1 cellular context compared by ENCODE assay signal in the genomic region with DNA sequence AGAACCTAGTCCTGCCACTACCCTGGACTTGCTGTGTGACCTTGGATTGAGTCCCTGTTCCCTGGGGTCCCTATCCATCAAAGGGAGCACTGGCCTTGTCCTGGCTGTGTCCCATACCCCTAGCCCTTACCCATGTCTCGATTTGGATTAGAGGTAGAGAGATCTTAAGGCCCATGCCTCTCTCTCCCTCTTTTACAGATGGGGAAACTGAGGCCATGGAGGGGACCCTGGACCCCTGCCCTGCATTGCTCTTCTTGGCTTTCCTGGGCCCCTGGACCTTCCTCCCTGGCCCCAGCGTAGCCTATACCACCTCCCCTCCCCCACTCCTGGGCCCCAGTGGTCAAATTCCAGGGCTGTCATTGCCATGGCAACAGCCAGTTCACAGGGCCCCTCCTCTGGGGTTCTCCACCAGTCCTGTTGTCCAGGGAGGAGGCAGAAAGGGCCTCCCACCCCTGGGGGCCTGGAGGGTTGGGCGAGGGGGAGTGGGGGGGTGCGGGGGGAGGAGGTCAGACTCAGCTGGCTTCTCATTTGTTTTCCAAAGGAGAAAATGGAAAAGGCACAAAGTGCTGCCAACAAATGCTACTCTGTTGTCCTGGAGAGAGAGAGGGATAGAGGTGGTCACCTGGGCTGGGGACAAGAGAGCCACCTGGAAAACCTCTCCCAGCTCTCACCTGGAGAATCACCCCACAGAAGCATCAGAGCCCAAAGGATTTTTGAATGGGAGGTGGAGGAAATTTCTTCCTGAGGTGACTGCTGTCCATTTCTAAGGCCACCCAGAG.
TF ChIP-seq lines count a peak whose summit lies in the region.

No MANE protein-coding gene starts in this region.

TF ChIP-seq in HepG2, 621 proteins besides CTCF, POLR2A, EP300 and RAD21 (continued from another document and continues in another):
- TF ChIP-seq, protein P1, sequence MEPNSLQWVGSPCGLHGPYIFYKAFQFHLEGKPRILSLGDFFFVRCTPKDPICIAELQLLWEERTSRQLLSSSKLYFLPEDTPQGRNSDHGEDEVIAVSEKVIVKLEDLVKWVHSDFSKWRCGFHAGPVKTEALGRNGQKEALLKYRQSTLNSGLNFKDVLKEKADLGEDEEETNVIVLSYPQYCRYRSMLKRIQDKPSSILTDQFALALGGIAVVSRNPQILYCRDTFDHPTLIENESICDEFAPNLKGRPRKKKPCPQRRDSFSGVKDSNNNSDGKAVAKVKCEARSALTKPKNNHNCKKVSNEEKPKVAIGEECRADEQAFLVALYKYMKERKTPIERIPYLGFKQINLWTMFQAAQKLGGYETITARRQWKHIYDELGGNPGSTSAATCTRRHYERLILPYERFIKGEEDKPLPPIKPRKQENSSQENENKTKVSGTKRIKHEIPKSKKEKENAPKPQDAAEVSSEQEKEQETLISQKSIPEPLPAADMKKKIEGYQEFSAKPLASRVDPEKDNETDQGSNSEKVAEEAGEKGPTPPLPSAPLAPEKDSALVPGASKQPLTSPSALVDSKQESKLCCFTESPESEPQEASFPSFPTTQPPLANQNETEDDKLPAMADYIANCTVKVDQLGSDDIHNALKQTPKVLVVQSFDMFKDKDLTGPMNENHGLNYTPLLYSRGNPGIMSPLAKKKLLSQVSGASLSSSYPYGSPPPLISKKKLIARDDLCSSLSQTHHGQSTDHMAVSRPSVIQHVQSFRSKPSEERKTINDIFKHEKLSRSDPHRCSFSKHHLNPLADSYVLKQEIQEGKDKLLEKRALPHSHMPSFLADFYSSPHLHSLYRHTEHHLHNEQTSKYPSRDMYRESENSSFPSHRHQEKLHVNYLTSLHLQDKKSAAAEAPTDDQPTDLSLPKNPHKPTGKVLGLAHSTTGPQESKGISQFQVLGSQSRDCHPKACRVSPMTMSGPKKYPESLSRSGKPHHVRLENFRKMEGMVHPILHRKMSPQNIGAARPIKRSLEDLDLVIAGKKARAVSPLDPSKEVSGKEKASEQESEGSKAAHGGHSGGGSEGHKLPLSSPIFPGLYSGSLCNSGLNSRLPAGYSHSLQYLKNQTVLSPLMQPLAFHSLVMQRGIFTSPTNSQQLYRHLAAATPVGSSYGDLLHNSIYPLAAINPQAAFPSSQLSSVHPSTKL (CRISPR knock-in tag; IDR thresholded peaks at IDR 0.05) = peak; percentile 69
- TF ChIP-seq TCF12 (IDR thresholded peaks at IDR 0.05) (no peak), TCF12 (CRISPR knock-in tag; IDR thresholded peaks at IDR 0.05) (no peak), ZFP36L2 (CRISPR knock-in tag; IDR thresholded peaks at IDR 0.05) (no peak), ZSCAN21 (CRISPR knock-in tag; IDR thresholded peaks at IDR 0.05; ENCODE audit: borderline replicate concordance) (peak; percentile 65; the same call in 1 of the 2 replicates), ZNF776 (CRISPR knock-in tag; IDR thresholded peaks at IDR 0.05) (no peak), ZNF703 (CRISPR knock-in tag; IDR thresholded peaks at IDR 0.05; ENCODE audit: borderline replicate concordance) (no peak), ZNF138 (CRISPR knock-in tag; IDR thresholded peaks at IDR 0.05; ENCODE audit: low read depth) (no peak), THAP11 (CRISPR knock-in tag; IDR thresholded peaks at IDR 0.05) (peak; percentile 57), ZNF7 (CRISPR knock-in tag; IDR thresholded peaks at IDR 0.05) (no peak), ZSCAN25 (CRISPR knock-in tag; IDR thresholded peaks at IDR 0.05) (peak; percentile 44; the same call in 1 of the 2 replicates), SIN3B (IDR thresholded peaks at IDR 0.05; ENCODE audit: low read length) (no peak), SAP130 (CRISPR knock-in tag; IDR thresholded peaks at IDR 0.05; ENCODE audit: low read depth) (peak; percentile 78), SIX4 (CRISPR knock-in tag; IDR thresholded peaks at IDR 0.05) (peak; percentile 64; the same call in 1 of the 2 replicates), PHF21A (CRISPR knock-in tag; IDR thresholded peaks at IDR 0.05) (peak; percentile 76), FOXP1 (IDR thresholded peaks at IDR 0.05) (no peak), FOXP1 (CRISPR knock-in tag; IDR thresholded peaks at IDR 0.05) (no peak), ZMAT3 (CRISPR knock-in tag; conservative IDR thresholded peaks at IDR 0.05) (0 out of 2 replicates have a peak, but pooled peaks have one; percentile 21), CREB1 (IDR thresholded peaks at IDR 0.05) (no peak), CREB1 (CRISPR knock-in tag; IDR thresholded peaks at IDR 0.05) (no peak), ATF7 (IDR thresholded peaks at IDR 0.05) (no peak), ATF7 (CRISPR knock-in tag; IDR thresholded peaks at IDR 0.05) (0 out of 2 replicates have a peak, but pooled peaks have one; percentile 17), SP4 (CRISPR knock-in tag; IDR thresholded peaks at IDR 0.05) (0 out of 2 replicates have a peak, but pooled peaks have one; percentile 44), NAIF1 (CRISPR knock-in tag; IDR thresholded peaks at IDR 0.05; ENCODE audit: borderline replicate concordance) (no peak), ZFP82 (CRISPR knock-in tag; IDR thresholded peaks at IDR 0.05; ENCODE audit: borderline replicate concordance) (peak; percentile 54), CHD4 (IDR thresholded peaks at IDR 0.05; ENCODE audit: borderline replicate concordance, low read length) (peak; percentile 45; the same call in 1 of the 2 replicates), ZNF660 (CRISPR knock-in tag; IDR thresholded peaks at IDR 0.05; ENCODE audit: borderline replicate concordance, low read depth) (no peak), ZC3H4 (CRISPR knock-in tag; IDR thresholded peaks at IDR 0.05; ENCODE audit: borderline replicate concordance) (no peak), TBL1XR1 (IDR thresholded peaks at IDR 0.05; ENCODE audit: borderline replicate concordance, low read length, partially characterized antibody) (peak; percentile 12), SP1 (IDR thresholded peaks at IDR 0.05) (no peak), SP1 (CRISPR knock-in tag; IDR thresholded peaks at IDR 0.05) (no peak; the same call in 1 of the 2 replicates), HDAC1 (CRISPR knock-in tag; IDR thresholded peaks at IDR 0.05) (peak; percentile 86), DPF2 (CRISPR knock-in tag; IDR thresholded peaks at IDR 0.05; ENCODE audit: borderline replicate concordance, low read depth) (peak; percentile 76; the same call in 1 of the 2 replicates)
- TF ChIP-seq, protein P2, sequence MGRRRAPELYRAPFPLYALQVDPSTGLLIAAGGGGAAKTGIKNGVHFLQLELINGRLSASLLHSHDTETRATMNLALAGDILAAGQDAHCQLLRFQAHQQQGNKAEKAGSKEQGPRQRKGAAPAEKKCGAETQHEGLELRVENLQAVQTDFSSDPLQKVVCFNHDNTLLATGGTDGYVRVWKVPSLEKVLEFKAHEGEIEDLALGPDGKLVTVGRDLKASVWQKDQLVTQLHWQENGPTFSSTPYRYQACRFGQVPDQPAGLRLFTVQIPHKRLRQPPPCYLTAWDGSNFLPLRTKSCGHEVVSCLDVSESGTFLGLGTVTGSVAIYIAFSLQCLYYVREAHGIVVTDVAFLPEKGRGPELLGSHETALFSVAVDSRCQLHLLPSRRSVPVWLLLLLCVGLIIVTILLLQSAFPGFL (CRISPR knock-in tag; IDR thresholded peaks at IDR 0.05) = no peak
- TF ChIP-seq, protein P3, sequence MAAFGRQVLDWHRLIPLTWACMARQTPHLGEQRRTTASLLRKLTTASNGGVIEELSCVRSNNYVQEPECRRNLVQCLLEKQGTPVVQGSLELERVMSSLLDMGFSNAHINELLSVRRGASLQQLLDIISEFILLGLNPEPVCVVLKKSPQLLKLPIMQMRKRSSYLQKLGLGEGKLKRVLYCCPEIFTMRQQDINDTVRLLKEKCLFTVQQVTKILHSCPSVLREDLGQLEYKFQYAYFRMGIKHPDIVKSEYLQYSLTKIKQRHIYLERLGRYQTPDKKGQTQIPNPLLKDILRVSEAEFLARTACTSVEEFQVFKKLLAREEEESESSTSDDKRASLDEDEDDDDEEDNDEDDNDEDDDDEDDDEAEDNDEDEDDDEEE (CRISPR knock-in tag; IDR thresholded peaks at IDR 0.05) = peak; percentile 83
- TF ChIP-seq, protein P4, sequence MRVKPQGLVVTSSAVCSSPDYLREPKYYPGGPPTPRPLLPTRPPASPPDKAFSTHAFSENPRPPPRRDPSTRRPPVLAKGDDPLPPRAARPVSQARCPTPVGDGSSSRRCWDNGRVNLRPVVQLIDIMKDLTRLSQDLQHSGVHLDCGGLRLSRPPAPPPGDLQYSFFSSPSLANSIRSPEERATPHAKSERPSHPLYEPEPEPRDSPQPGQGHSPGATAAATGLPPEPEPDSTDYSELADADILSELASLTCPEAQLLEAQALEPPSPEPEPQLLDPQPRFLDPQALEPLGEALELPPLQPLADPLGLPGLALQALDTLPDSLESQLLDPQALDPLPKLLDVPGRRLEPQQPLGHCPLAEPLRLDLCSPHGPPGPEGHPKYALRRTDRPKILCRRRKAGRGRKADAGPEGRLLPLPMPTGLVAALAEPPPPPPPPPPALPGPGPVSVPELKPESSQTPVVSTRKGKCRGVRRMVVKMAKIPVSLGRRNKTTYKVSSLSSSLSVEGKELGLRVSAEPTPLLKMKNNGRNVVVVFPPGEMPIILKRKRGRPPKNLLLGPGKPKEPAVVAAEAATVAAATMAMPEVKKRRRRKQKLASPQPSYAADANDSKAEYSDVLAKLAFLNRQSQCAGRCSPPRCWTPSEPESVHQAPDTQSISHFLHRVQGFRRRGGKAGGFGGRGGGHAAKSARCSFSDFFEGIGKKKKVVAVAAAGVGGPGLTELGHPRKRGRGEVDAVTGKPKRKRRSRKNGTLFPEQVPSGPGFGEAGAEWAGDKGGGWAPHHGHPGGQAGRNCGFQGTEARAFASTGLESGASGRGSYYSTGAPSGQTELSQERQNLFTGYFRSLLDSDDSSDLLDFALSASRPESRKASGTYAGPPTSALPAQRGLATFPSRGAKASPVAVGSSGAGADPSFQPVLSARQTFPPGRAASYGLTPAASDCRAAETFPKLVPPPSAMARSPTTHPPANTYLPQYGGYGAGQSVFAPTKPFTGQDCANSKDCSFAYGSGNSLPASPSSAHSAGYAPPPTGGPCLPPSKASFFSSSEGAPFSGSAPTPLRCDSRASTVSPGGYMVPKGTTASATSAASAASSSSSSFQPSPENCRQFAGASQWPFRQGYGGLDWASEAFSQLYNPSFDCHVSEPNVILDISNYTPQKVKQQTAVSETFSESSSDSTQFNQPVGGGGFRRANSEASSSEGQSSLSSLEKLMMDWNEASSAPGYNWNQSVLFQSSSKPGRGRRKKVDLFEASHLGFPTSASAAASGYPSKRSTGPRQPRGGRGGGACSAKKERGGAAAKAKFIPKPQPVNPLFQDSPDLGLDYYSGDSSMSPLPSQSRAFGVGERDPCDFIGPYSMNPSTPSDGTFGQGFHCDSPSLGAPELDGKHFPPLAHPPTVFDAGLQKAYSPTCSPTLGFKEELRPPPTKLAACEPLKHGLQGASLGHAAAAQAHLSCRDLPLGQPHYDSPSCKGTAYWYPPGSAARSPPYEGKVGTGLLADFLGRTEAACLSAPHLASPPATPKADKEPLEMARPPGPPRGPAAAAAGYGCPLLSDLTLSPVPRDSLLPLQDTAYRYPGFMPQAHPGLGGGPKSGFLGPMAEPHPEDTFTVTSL (CRISPR knock-in tag; IDR thresholded peaks at IDR 0.05; ENCODE audit: borderline replicate concordance) = peak; percentile 71; the same call in 1 of the 2 replicates
- TF ChIP-seq, protein P5, sequence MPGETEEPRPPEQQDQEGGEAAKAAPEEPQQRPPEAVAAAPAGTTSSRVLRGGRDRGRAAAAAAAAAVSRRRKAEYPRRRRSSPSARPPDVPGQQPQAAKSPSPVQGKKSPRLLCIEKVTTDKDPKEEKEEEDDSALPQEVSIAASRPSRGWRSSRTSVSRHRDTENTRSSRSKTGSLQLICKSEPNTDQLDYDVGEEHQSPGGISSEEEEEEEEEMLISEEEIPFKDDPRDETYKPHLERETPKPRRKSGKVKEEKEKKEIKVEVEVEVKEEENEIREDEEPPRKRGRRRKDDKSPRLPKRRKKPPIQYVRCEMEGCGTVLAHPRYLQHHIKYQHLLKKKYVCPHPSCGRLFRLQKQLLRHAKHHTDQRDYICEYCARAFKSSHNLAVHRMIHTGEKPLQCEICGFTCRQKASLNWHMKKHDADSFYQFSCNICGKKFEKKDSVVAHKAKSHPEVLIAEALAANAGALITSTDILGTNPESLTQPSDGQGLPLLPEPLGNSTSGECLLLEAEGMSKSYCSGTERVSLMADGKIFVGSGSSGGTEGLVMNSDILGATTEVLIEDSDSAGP (CRISPR knock-in tag; IDR thresholded peaks at IDR 0.05; ENCODE audit: borderline replicate concordance) = peak; percentile 40; the same call in 1 of the 2 replicates
- TF ChIP-seq, protein P6, sequence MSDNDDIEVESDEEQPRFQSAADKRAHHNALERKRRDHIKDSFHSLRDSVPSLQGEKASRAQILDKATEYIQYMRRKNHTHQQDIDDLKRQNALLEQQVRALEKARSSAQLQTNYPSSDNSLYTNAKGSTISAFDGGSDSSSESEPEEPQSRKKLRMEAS (IDR thresholded peaks at IDR 0.05) = no peak
- TF ChIP-seq, protein P7, sequence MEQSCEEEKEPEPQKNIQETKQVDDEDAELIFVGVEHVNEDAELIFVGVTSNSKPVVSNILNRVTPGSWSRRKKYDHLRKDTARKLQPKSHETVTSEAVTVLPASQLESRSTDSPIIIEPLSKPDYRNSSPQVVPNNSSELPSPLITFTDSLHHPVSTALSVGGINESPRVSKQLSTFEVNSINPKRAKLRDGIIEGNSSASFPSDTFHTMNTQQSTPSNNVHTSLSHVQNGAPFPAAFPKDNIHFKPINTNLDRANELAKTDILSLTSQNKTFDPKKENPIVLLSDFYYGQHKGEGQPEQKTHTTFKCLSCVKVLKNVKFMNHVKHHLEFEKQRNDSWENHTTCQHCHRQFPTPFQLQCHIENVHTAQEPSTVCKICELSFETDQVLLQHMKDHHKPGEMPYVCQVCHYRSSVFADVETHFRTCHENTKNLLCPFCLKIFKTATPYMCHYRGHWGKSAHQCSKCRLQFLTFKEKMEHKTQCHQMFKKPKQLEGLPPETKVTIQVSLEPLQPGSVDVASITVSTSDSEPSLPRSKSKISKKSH (CRISPR knock-in tag; IDR thresholded peaks at IDR 0.05; ENCODE audit: borderline replicate concordance) = no peak
- TF ChIP-seq, protein P8, sequence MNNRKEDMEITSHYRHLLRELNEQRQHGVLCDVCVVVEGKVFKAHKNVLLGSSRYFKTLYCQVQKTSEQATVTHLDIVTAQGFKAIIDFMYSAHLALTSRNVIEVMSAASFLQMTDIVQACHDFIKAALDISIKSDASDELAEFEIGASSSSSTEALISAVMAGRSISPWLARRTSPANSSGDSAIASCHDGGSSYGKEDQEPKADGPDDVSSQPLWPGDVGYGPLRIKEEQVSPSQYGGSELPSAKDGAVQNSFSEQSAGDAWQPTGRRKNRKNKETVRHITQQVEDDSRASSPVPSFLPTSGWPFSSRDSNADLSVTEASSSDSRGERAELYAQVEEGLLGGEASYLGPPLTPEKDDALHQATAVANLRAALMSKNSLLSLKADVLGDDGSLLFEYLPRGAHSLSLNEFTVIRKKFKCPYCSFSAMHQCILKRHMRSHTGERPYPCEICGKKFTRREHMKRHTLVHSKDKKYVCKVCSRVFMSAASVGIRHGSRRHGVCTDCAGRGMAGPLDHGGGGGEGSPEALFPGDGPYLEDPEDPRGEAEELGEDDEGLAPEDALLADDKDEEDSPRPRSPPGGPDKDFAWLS (CRISPR knock-in tag; IDR thresholded peaks at IDR 0.05; ENCODE audit: borderline replicate concordance) = 0 out of 2 replicates have a peak, but pooled peaks have one; percentile 33
- TF ChIP-seq, protein P9, sequence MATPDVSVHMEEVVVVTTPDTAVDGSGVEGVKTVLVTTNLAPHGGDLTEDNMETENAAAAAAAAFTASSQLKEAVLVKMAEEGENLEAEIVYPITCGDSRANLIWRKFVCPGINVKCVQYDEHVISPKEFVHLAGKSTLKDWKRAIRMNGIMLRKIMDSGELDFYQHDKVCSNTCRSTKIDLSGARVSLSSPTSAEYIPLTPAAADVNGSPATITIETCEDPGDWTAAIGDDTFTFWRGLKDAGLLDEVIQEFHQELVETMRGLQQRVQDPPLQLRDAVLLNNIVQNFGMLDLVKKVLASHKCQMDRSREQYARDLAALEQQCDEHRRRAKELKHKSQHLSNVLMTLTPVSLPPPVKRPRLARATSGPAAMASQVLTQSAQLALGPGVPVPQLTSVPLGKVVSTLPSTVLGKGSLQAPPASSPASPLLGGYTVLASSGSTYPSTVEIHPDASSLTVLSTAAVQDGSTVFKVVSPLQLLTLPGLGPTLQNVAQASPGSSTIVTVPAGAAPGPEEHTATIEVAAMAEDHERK (CRISPR knock-in tag; IDR thresholded peaks at IDR 0.05; ENCODE audit: low read depth) = no peak
